In the genomic region with DNA sequence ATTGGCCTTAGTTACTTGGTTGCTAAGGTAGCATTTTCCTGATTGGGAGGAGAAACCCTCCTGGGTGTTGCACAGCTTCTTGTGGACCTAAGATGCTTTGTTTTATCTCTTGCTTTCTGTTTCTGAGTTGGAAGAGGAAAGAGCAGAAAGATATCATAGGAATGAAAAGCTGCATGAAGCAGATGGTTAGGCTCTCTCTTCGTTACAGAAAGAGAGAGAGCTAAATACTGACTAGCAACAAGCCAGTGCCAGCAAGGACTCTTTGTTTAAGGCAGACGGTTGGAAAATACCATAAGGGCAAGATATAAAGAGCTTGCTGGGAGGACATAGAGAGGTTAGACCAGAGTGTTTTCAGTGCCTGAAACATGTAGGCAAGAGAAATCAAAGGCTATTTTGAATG, we compare ENCODE assay signal across 27 cellular contexts.
DNase-seq lines count a peak whose midpoint lies in the region; ATAC-seq and TF ChIP-seq lines count a peak whose summit lies in the region.
"Had no signal": no experiment of that assay in that cellular context is flagged by ENCODE, and none has a peak within 500 bp of the region (broad histone marks: within the 10 kb centered on the region; RNA-seq: fewer than 3 reads in every experiment).

No MANE protein-coding gene starts in this region.

- intact Hi-C loops in Right ventricle myocardium superior (cut with DNase I), result no loop called here
- intact Hi-C loops in PC-3 (cut with micrococcal nuclease), result no loop called here
- intact Hi-C loops in OCI-LY7 (cut with micrococcal nuclease; ENCODE audit: unreplicated experiment), result no loop called here

- H3K9ac ChIP-seq in endodermal cell (ENCODE audit: extremely low read depth, low read length, poor library complexity, severe bottlenecking) (no peak overlapping the region), PC-3 (ENCODE audit: low read length) (no peak overlapping the region)

- H3K27me3 Mint-ChIP-seq in GM23338 (ENCODE audit: insufficient read depth, low read depth, poor library complexity), result no peaks in the 10 kb centered on the region
- no peaks in the 10 kb centered on the region for H3K27me3 Mint-ChIP-seq in endodermal cell (ENCODE audit: insufficient read depth)
- H3K27me3 Mint-ChIP-seq: activated CD8-positive, alpha-beta T cell treated with anti-CD3 and anti-CD28 coated beads for 36 hours; activated naive CD8-positive, alpha-beta T cell treated with anti-CD3 and anti-CD28 coated beads, Interleukin-2, amount 50 U/mL, for 24 hours had no signal

- no peaks in the 10 kb centered on the region for H3K27me3 ChIP-seq in GM23338 (ENCODE audit: insufficient read depth)
- H3K27me3 ChIP-seq in endodermal cell (ENCODE audit: control insufficient read depth, insufficient read depth, low read length, poor library complexity, severe bottlenecking), result no peaks in the 10 kb centered on the region
- no peaks in the 10 kb centered on the region for H3K27me3 ChIP-seq in neuron (ENCODE audit: insufficient read depth, low read length)
- H3K27me3 ChIP-seq in PC-3 (ENCODE audit: low read length), result no peaks in the 10 kb centered on the region
- H3K27me3 ChIP-seq: brain microvascular endothelial cell, ovary, SJSA1, spleen, suprapubic skin had no signal

- H3K79me2 ChIP-seq in GM23338 (replicated peaks; ENCODE audit: insufficient read depth), result no peaks in the 10 kb centered on the region
- no peaks in the 10 kb centered on the region for H3K79me2 ChIP-seq in PC-3 (ENCODE audit: low read length)
- no peaks in the 10 kb centered on the region for H3K79me2 ChIP-seq in OCI-LY7 (ENCODE audit: insufficient read depth, low read depth, low read length)

- DNase-seq in GM23338 (ENCODE audit: low spot score), result no peak
- DNase-seq in NCI-H524 treated with DMSO at 0.1 percent for 48 hours (lab: John Stamatoyannopoulos, UW), result peak; percentile 75
- DNase-seq in endodermal cell, result no peak
- DNase-seq in Right ventricle myocardium superior, result no peak
- no peak for DNase-seq in PC-3
- no peak for DNase-seq in OCI-LY7 (ENCODE audit: low spot score)
- DNase-seq: activated CD4-positive, alpha-beta T cell treated with anti-CD3 and anti-CD28 coated beads for 1 hour; activated CD8-positive, alpha-beta T cell treated with anti-CD3 and anti-CD28 coated beads for 36 hours; activated gamma-delta T cell; activated naive CD8-positive, alpha-beta T cell treated with anti-CD3 and anti-CD28 coated beads, Interleukin-2, amount 50 U/mL, for 24 hours; activated T-cell treated with anti-CD3 and anti-CD28 coated beads for 4 hours; brain microvascular endothelial cell; Caco-2; head of caudate nucleus; Kasumi-1; mesenchymal stem cell; NCI-H187 treated with DMSO at 0.1 percent for 48 hours; ovary; right cardiac atrium; spleen; stimulated activated CD4-positive, alpha-beta T cell treated with anti-CD3 and anti-CD28 coated beads, Interleukin-2, amount 100 ng/mL, for 48 hours had no signal

- TF ChIP-seq CTCF in GM23338 (conservative IDR thresholded peaks at IDR 0.05; ENCODE audit: low read depth in 2 of 2) (no peak), endodermal cell (conservative IDR thresholded peaks at IDR 0.05) (no peak), PC-3 (conservative IDR thresholded peaks at IDR 0.05; ENCODE audit: low read depth, low read length) (no peak), OCI-LY7 (conservative IDR thresholded peaks at IDR 0.05; ENCODE audit: low read length) (no peak)

- H3K9me3 ChIP-seq in endodermal cell (ENCODE audit: control insufficient read depth, low read length) (peaks cover 5% of the 10 kb centered on the region), neuron (ENCODE audit: low read length) (no peaks in the 10 kb centered on the region), PC-3 (ENCODE audit: low read length) (no peaks in the 10 kb centered on the region), OCI-LY7 (ENCODE audit: low read length) (no peaks in the 10 kb centered on the region)
- H3K9me3 ChIP-seq: Caco-2, ovary, SJSA1, suprapubic skin had no signal

- H3K27ac ChIP-seq in GM23338 (ENCODE audit: low read depth), result no peak overlapping the region
- peak overlapping the region; percentile 75 for H3K27ac ChIP-seq in endodermal cell (ENCODE audit: low read depth, low read length)
- H3K27ac ChIP-seq in PC-3 (ENCODE audit: low read length), result no peak overlapping the region
- no peak overlapping the region for H3K27ac ChIP-seq in OCI-LY7 (ENCODE audit: low read depth, low read length, poor library complexity, severe bottlenecking)
- H3K27ac ChIP-seq: brain microvascular endothelial cell, coronary artery, ovary, SJSA1, spleen, suprapubic skin had no signal

- H3K36me3 ChIP-seq in GM23338 (ENCODE audit: insufficient read depth) (no peaks in the 10 kb centered on the region), endodermal cell (ENCODE audit: control insufficient read depth, insufficient read depth, low read length) (no peaks in the 10 kb centered on the region), neuron (ENCODE audit: insufficient read depth, low read length) (no peaks in the 10 kb centered on the region), PC-3 (ENCODE audit: low read depth, low read length) (no peaks in the 10 kb centered on the region), OCI-LY7 (ENCODE audit: insufficient read depth, low read length) (no peaks in the 10 kb centered on the region)
- H3K36me3 ChIP-seq: brain microvascular endothelial cell, ovary, SJSA1, spleen, suprapubic skin had no signal

- H3K9me3 Mint-ChIP-seq in GM23338 (peaks cover 10% of the 10 kb centered on the region; the same call in 2 of the 3 replicates), endodermal cell (peaks cover 14% of the 10 kb centered on the region)

- H4K20me1 ChIP-seq in GM23338 (replicated peaks; ENCODE audit: insufficient read depth) (no peaks in the 10 kb centered on the region), PC-3 (ENCODE audit: low read length) (no peaks in the 10 kb centered on the region), OCI-LY7 (ENCODE audit: insufficient read depth, low read length) (no peaks in the 10 kb centered on the region)

- peaks cover 6% of the 10 kb centered on the region; the same call in 1 of the 3 replicates for H3K4me1 Mint-ChIP-seq in GM23338
- peaks cover 5% of the 10 kb centered on the region for H3K4me1 Mint-ChIP-seq in endodermal cell
- H3K4me1 Mint-ChIP-seq: stimulated activated effector memory CD8-positive, alpha-beta T cell treated with anti-CD3 and anti-CD28 coated beads, Interleukin-12 subunit alpha, Interleukin-12 subunit beta, amount 100 ng/mL, for 72 hours had no signal

- peak; percentile 29; the same call in 1 of the 3 replicates for ATAC-seq in GM23338
- ATAC-seq in Right ventricle myocardium superior (ENCODE audit: poor library complexity), result no peak
- no peak for ATAC-seq in PC-3
- ATAC-seq: activated CD8-positive, alpha-beta T cell treated with anti-CD3 and anti-CD28 coated beads for 36 hours; activated naive CD8-positive, alpha-beta T cell treated with anti-CD3 and anti-CD28 coated beads, Interleukin-2, amount 50 U/mL, for 24 hours; HCT116; right cardiac atrium; stimulated activated effector memory CD8-positive, alpha-beta T cell treated with anti-CD3 and anti-CD28 coated beads, Interleukin-12 subunit alpha, Interleukin-12 subunit beta, amount 100 ng/mL, for 72 hours had no signal

- CTCF ChIA-PET in PC-3 (lab: Charles Lee) (no interaction called here), OCI-LY7 (lab: Charles Lee; ENCODE audit: unreplicated experiment) (no interaction called here)

- WGBS in endodermal cell (ENCODE audit: insufficient coverage in 1 of 2, insufficient read length in 1 of 2), 2 experiments, result 51 to 77% methylated on average over 2 of the region's 2 CpGs

- H3K4me3 Mint-ChIP-seq in GM23338, result no peak overlapping the region
- H3K4me3 Mint-ChIP-seq in endodermal cell, result no peak overlapping the region
- H3K4me3 Mint-ChIP-seq: activated CD8-positive, alpha-beta T cell treated with anti-CD3 and anti-CD28 coated beads for 36 hours; activated naive CD8-positive, alpha-beta T cell treated with anti-CD3 and anti-CD28 coated beads, Interleukin-2, amount 50 U/mL, for 24 hours; stimulated activated effector memory CD8-positive, alpha-beta T cell treated with anti-CD3 and anti-CD28 coated beads, Interleukin-12 subunit alpha, Interleukin-12 subunit beta, amount 100 ng/mL, for 72 hours had no signal

- H3K9me2 ChIP-seq in GM23338 (ENCODE audit: insufficient read depth), result no peaks in the 10 kb centered on the region
- no peaks in the 10 kb centered on the region for H3K9me2 ChIP-seq in PC-3 (replicated peaks; ENCODE audit: low read length)
- H3K9me2 ChIP-seq in OCI-LY7 (ENCODE audit: insufficient read depth, low read length), result no peaks in the 10 kb centered on the region

- peaks cover 11% of the 10 kb centered on the region for H3K36me3 Mint-ChIP-seq in GM23338 (ENCODE audit: low read depth)
- H3K36me3 Mint-ChIP-seq in endodermal cell (ENCODE audit: low read depth), result peaks cover 17% of the 10 kb centered on the region
- H3K36me3 Mint-ChIP-seq: stimulated activated effector memory CD8-positive, alpha-beta T cell treated with anti-CD3 and anti-CD28 coated beads, Interleukin-12 subunit alpha, Interleukin-12 subunit beta, amount 100 ng/mL, for 72 hours had no signal

- POLR2A ChIA-PET in PC-3 (lab: Charles Lee; ENCODE audit: unreplicated experiment) (no interaction called here), OCI-LY7 (lab: Charles Lee) (interaction anchor here (0.9 to 1.3 kb wide), 2 partner anchors 24 to 63 kb away, joined by 4 read pairs; no protein-coding TSS in a partner anchor)

- no peak overlapping the region for H3K27ac Mint-ChIP-seq in GM23338
- no peak overlapping the region for H3K27ac Mint-ChIP-seq in endodermal cell
- H3K27ac Mint-ChIP-seq: activated CD8-positive, alpha-beta T cell treated with anti-CD3 and anti-CD28 coated beads for 36 hours; activated naive CD8-positive, alpha-beta T cell treated with anti-CD3 and anti-CD28 coated beads, Interleukin-2, amount 50 U/mL, for 24 hours; stimulated activated effector memory CD8-positive, alpha-beta T cell treated with anti-CD3 and anti-CD28 coated beads, Interleukin-12 subunit alpha, Interleukin-12 subunit beta, amount 100 ng/mL, for 72 hours had no signal

- H3K4me1 ChIP-seq in GM23338 (ENCODE audit: insufficient read depth) (no peaks in the 10 kb centered on the region), endodermal cell (ENCODE audit: control insufficient read depth, insufficient read depth, low read length) (no peaks in the 10 kb centered on the region), neuron (ENCODE audit: insufficient read depth, low read length) (peaks cover 8% of the 10 kb centered on the region), PC-3 (ENCODE audit: insufficient read depth, low read length) (no peaks in the 10 kb centered on the region), OCI-LY7 (ENCODE audit: insufficient read depth, low read length, poor library complexity, severe bottlenecking) (no peaks in the 10 kb centered on the region)
- H3K4me1 ChIP-seq: Caco-2, SJSA1, spleen, suprapubic skin had no signal

- H3K4me2 ChIP-seq in GM23338 (no peak overlapping the region), PC-3 (ENCODE audit: low read length) (no peak overlapping the region), OCI-LY7 (ENCODE audit: low read length) (no peak overlapping the region)

- H3F3A ChIP-seq in GM23338 (replicated peaks; ENCODE audit: low read depth) (no peaks in the 10 kb centered on the region), PC-3 (ENCODE audit: low read length, unreplicated experiment) (no peaks in the 10 kb centered on the region)

- H3K4me3 ChIP-seq in GM23338 (no peak overlapping the region), endodermal cell (ENCODE audit: low read length) (no peak overlapping the region), neuron (ENCODE audit: low read length) (no peak overlapping the region), PC-3 (ENCODE audit: low read length) (no peak overlapping the region), OCI-LY7 (ENCODE audit: low read depth, low read length, poor library complexity, severe bottlenecking) (no peak overlapping the region)
- H3K4me3 ChIP-seq: coronary artery, ovary, SJSA1, spleen, suprapubic skin had no signal

- no peak overlapping the region for H2AFZ ChIP-seq in GM23338
- H2AFZ ChIP-seq in neuron (ENCODE audit: low read depth, low read length), result peak overlapping the region; percentile 39
- H2AFZ ChIP-seq in PC-3 (ENCODE audit: low read length), result no peak overlapping the region
- no peak overlapping the region for H2AFZ ChIP-seq in OCI-LY7 (ENCODE audit: low read length)

- no TSS peak for BruUV-seq in PC-3 (replicated peaks; lab: Mats Ljungman, UMichigan)
- BruUV-seq in OCI-LY7 (replicated peaks; lab: Mats Ljungman, UMichigan), result no TSS peak
